In genomic region chr13:60396783-60397692, GRCh38 we compare ENCODE assay signal across 8 cellular contexts. TPM values are rescaled to one million over a fixed set of nuclear protein-coding genes. Genes with fewer than 3 reads are reported as not detected.
DNase-seq lines count a peak whose midpoint lies in the region; ATAC-seq and TF ChIP-seq lines count a peak whose summit lies in the region.

TDRD3 (plus strand) TSS chr13:60397220; CDS start chr13:60397365, 145 bp downstream.

- in situ Hi-C loops in GM13977 (cut with MboI; ENCODE audit: low pct_unique_long_range_greater_than_20kb, low sequenced_read_pairs, unreplicated experiment): no loop called here

- peak; percentile 64 for ATAC-seq in HG02840 (IDR thresholded peaks at IDR 0.05; ENCODE audit: low FRiP score, unreplicated experiment)
- peak; percentile 85 for ATAC-seq in left ventricle myocardium superior
- peak; percentile 87 to 90 (median 88) for ATAC-seq in psoas muscle

- peak within 1 kb of the TSS; percentile 93 for H3K4me3 Mint-ChIP-seq in T-helper 1 cell treated with Interleukin-12 subunit alpha and Interleukin-12 subunit beta and Interleukin-4 antibody, amounts not matched to agents 30 μg/mL and 1 μg/mL, for 36 hours

- no peaks in the 10 kb centered on the region for H3K27me3 Mint-ChIP-seq in T-helper 1 cell treated with Interleukin-12 subunit alpha and Interleukin-12 subunit beta and Interleukin-4 antibody, amounts not matched to agents 30 μg/mL and 1 μg/mL, for 36 hours (ENCODE audit: low read depth)

- peak within 1 kb of the TSS; percentile 72 for H3K4me3 ChIP-seq in psoas muscle
- H3K4me3 ChIP-seq in urinary bladder (ENCODE audit: low read depth, low read length): peak within 1 kb of the TSS; percentile 92

- H3K9me3 ChIP-seq in psoas muscle: no peaks in the 10 kb centered on the region

- H3K4me1 ChIP-seq in psoas muscle (peaks cover 25% of the 10 kb centered on the region), urinary bladder (ENCODE audit: insufficient read depth) (peaks cover 2% of the 10 kb centered on the region)

- TF ChIP-seq CTCF in GM13977 (IDR thresholded peaks at IDR 0.05; ENCODE audit: extremely low read depth, insufficient read depth, missing control alignments): peak; percentile 84
- TF ChIP-seq CTCF in psoas muscle (IDR thresholded peaks at IDR 0.05): peak; percentile 68

- H3K27ac ChIP-seq in psoas muscle (peak within 1 kb of the TSS; percentile 92), urinary bladder (ENCODE audit: low read depth) (peak within 1 kb of the TSS; percentile 93)

- 0 to 1% (median 0%) methylated on average over 39 to 81 of the region's 82 CpGs for WGBS in psoas muscle, 3 donors
- WGBS in urinary bladder: under 1% methylated on average over 82 of the region's 82 CpGs

- H3K36me3 ChIP-seq in psoas muscle (ENCODE audit: insufficient read depth in 1 of 2, low read depth in 1 of 2) (no peaks in the 10 kb centered on the region), urinary bladder (ENCODE audit: insufficient read depth) (no peaks in the 10 kb centered on the region)

- no peaks in the 10 kb centered on the region for H3K9me3 Mint-ChIP-seq in T-helper 1 cell treated with Interleukin-12 subunit alpha and Interleukin-12 subunit beta and Interleukin-4 antibody, amounts not matched to agents 30 μg/mL and 1 μg/mL, for 36 hours

- H3K36me3 Mint-ChIP-seq in T-helper 1 cell treated with Interleukin-12 subunit alpha and Interleukin-12 subunit beta and Interleukin-4 antibody, amounts not matched to agents 30 μg/mL and 1 μg/mL, for 36 hours (ENCODE audit: low read depth): peaks cover 3% of the 10 kb centered on the region

- DNase-seq in GM13977 (ENCODE audit: low spot score): peak; percentile 89
- peak; percentile 90 for DNase-seq in NCI-H146 (lab: John Stamatoyannopoulos, UW)
- peak; percentile 77 for DNase-seq in amniotic stem cell (lab: John Stamatoyannopoulos, UW)
- DNase-seq in left ventricle myocardium superior: peak; percentile 90
- peak; percentile 86 to 92 for DNase-seq in psoas muscle

- H3K4me1 Mint-ChIP-seq in T-helper 1 cell treated with Interleukin-12 subunit alpha and Interleukin-12 subunit beta and Interleukin-4 antibody, amounts not matched to agents 30 μg/mL and 1 μg/mL, for 36 hours (ENCODE audit: low read depth): peaks cover 31% of the 10 kb centered on the region

- no peaks in the 10 kb centered on the region for H3K27me3 ChIP-seq in psoas muscle (ENCODE audit: insufficient read depth in 3 of 3, low read length in 2 of 3)

- peak within 1 kb of the TSS; percentile 95 for H3K27ac Mint-ChIP-seq in T-helper 1 cell treated with Interleukin-12 subunit alpha and Interleukin-12 subunit beta and Interleukin-4 antibody, amounts not matched to agents 30 μg/mL and 1 μg/mL, for 36 hours

- intact Hi-C loops in left ventricle myocardium superior (cut with micrococcal nuclease) (no loop called here), psoas muscle (cut with DNase I) (loop anchor here in 1 of 2 donors (5.0 kb wide), 1 partner anchor 35 kb away; no protein-coding TSS in a partner anchor)

RNA-seq across cellular contexts. Expression of gene TDRD3, which starts in this region (rescaled TPM):
- 43.5 TPM for total RNA-seq in left ventricle myocardium superior
- 10 to 100 TPM; 29.1 to 39.7 (median 35.9) TPM for total RNA-seq in psoas muscle
- polyA plus RNA-seq in psoas muscle: 10 to 100 TPM; 14.0 to 22.4 (median 15.2) TPM
- total RNA-seq in urinary bladder: 78.6 TPM
- 11.5 TPM for polyA plus RNA-seq in urinary bladder

Comparison
In these comparisons a context has a peak if more than half of its experiments do, and no peak if none do; other contexts are left out.
1. Peak in every context shown above with its lines: DNase-seq, ATAC-seq, H3K4me3 ChIP-seq and H3K27ac ChIP-seq.